In the genomic region with DNA sequence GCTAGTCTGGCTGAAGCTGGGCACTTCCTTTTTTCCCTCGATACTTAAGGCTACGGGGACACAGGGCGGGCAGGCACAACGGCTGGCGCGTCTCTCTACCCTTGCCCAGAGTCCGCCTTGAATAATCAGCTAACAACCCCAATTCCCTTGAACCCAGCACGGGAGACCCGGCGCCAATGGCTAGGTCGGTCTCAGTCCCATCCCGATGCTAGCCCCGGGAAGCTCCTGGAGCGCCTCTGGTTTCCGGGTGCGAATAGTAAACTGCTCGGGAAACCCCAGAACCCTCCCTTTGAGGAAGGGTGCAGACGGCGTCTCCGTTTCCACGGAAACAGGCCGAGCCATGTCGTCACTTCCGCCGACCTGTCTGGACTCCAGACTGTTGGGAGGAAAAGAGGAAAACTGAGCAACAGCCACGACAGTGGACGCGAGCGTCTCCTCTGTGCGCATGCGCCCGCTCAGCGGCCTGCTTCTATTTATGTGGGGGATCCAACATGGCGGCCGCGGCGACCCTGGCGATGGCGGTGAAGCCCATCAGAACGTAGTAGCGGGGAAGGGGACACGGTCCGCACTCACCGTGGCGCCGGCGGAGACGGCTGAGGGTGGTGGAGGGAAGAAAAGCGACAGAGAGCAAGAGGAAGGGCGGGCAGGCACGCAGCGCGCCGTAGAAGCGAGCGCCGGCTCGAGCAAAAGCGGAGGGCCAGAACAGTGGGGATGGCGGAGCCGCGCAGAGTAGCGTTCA, we compare ENCODE assay signal across 8 cellular contexts. TPM values are rescaled to one million over a fixed set of nuclear protein-coding genes. Genes with fewer than 3 reads are reported as not detected.
DNase-seq lines count a peak whose midpoint lies in the region; ATAC-seq and TF ChIP-seq lines count a peak whose summit lies in the region.

A gene (plus strand): TSS at position 464 of the 739 bp plus-strand sequence. CDS start 248 bp downstream, at position 712.

- ATAC-seq in GM18909 (IDR thresholded peaks at IDR 0.05; ENCODE audit: poor library complexity, unreplicated experiment) (peak; percentile 97), HG03175 (IDR thresholded peaks at IDR 0.05; ENCODE audit: unreplicated experiment) (peak; percentile 91), WTC11 (peak; percentile 92)

- TF ChIP-seq CTCF in AG04450 (IDR thresholded peaks at IDR 0.05; ENCODE audit: low read depth, low read length) = no peak
- no peak for TF ChIP-seq CTCF in WTC11 (IDR thresholded peaks at IDR 0.05)
- TF ChIP-seq CTCF in spleen (IDR thresholded peaks at IDR 0.05 in 8 of 11, conservative IDR thresholded peaks at IDR 0.05 in 3 of 11) = peak in 2 of 11 experiments; percentile 4 to 29

- peaks cover 4% of the 10 kb centered on the region; the same call in 1 of the 2 replicates for H3K36me3 Mint-ChIP-seq in WTC11

- peaks cover 6 to 53% (median 36%) of the 10 kb centered on the region in 6 donors for H3K4me1 ChIP-seq in spleen

- peak within 1 kb of the TSS; percentile 98 for H3K27ac Mint-ChIP-seq in WTC11

- peak within 1 kb of the TSS; percentile 85 for H3K27ac ChIP-seq in AG04450 (ENCODE audit: low read depth, low read length)
- H3K27ac ChIP-seq in caudate nucleus (ENCODE audit: low read depth, low read length) = peak within 1 kb of the TSS; percentile 96
- H3K27ac ChIP-seq in spleen = peak within 1 kb of the TSS; percentile 81 to 95 (median 94)

- H3K27me3 ChIP-seq in AG04450 (ENCODE audit: control insufficient read depth, insufficient read depth, low read length) = no peaks in the 10 kb centered on the region
- H3K27me3 ChIP-seq in spleen (replicated peaks in 1 of 7) = no peaks in the 10 kb centered on the region

- peak in 1 of 3 donors; percentile 12 for TF ChIP-seq POLR2A in spleen (IDR thresholded peaks at IDR 0.05)

- H3K9me3 ChIP-seq in AG04450 (ENCODE audit: control insufficient read depth, insufficient read depth, low read length) = peaks cover 3% of the 10 kb centered on the region; the same call in 1 of the 2 replicates
- no peaks in the 10 kb centered on the region for H3K9me3 ChIP-seq in spleen

- H3K9me3 Mint-ChIP-seq in WTC11 = no peaks in the 10 kb centered on the region

- intact Hi-C loops in spleen (cut with DNase I; ENCODE audit: low total_unique reads) = no loop called here

- peak within 1 kb of the TSS; percentile 97 for H3K4me3 Mint-ChIP-seq in WTC11

- WGBS in spleen, 5 donors = 0 to 1% (median 0%) methylated on average over 35 to 63 of the region's 63 CpGs

- POLR2A ChIA-PET in AG04450 (lab: Yijun Ruan, JAX) (interaction anchor here (0.6 to 1.0 kb wide), 3 partner anchors 97 to 129 kb away, joined by 3 read pairs; a partner anchor contains a TSS), WTC11 (lab: Charles Lee) (interaction anchor here (0.5 to 1.0 kb wide), 2 partner anchors 97 to 128 kb away, joined by 3 to 5 read pairs; a partner anchor contains a TSS)

- H3K4me3 ChIP-seq in AG04450 (ENCODE audit: low read depth, low read length) (peak within 1 kb of the TSS; percentile 96), spleen (peak within 1 kb of the TSS; percentile 87 to 99 (median 94))

- no peaks in the 10 kb centered on the region for H3K27me3 Mint-ChIP-seq in WTC11 (ENCODE audit: low read depth)

- peak; percentile 94 for DNase-seq in AG04450 (ENCODE audit: low read depth, low spot score)
- peak; percentile 96 for DNase-seq in NCI-H226
- peak; percentile 99 for DNase-seq in WTC11 (ENCODE audit: low spot score)
- peak; percentile 56 to 98 (median 94) for DNase-seq in caudate nucleus (lab: John Stamatoyannopoulos, UW)
- peak; percentile 99 for DNase-seq in inferior parietal cortex (ENCODE audit: extremely low spot score)
- peak; percentile 98 for DNase-seq in spleen

- no peaks in the 10 kb centered on the region for H3K36me3 ChIP-seq in spleen

- peaks cover 28% of the 10 kb centered on the region for H3K4me1 Mint-ChIP-seq in WTC11

- CTCF ChIA-PET in AG04450 (lab: Charles Lee) = interaction anchor here (0.7 kb wide), 1 partner anchor 171 kb away, joined by 3 read pairs; no protein-coding TSS in a partner anchor
- CTCF ChIA-PET in WTC11 (lab: Charles Lee) = interaction anchor here (0.6 to 1.3 kb wide), 3 partner anchors 98 to 277 kb away, joined by 3 to 4 read pairs (median 3); no protein-coding TSS in a partner anchor

TF ChIP-seq in WTC11, 78 proteins besides CTCF, POLR2A, EP300 and RAD21 (continues in another document):
- TF ChIP-seq SP1 (CRISPR knock-in tag; conservative IDR thresholded peaks at IDR 0.05) (peak; percentile 51), CREM (CRISPR knock-in tag; IDR thresholded peaks at IDR 0.05) (peak; percentile 93), NR1H2 (CRISPR knock-in tag; IDR thresholded peaks at IDR 0.05) (no peak), ZNF671 (CRISPR knock-in tag; IDR thresholded peaks at IDR 0.05) (no peak), HMGA2 (CRISPR knock-in tag; IDR thresholded peaks at IDR 0.05) (no peak), SMAD3 (CRISPR knock-in tag; IDR thresholded peaks at IDR 0.05; ENCODE audit: borderline replicate concordance) (peak; percentile 73; the same call in 1 of the 2 replicates), NFE2L1 (CRISPR knock-in tag; IDR thresholded peaks at IDR 0.05) (peak; percentile 60; the same call in 1 of the 2 replicates), ZNF219 (CRISPR knock-in tag; IDR thresholded peaks at IDR 0.05; ENCODE audit: borderline replicate concordance) (0 out of 2 replicates have a peak, but pooled peaks have one; percentile 66), ZNF396 (CRISPR knock-in tag; IDR thresholded peaks at IDR 0.05; ENCODE audit: borderline replicate concordance) (no peak)
- TF ChIP-seq, protein P1, sequence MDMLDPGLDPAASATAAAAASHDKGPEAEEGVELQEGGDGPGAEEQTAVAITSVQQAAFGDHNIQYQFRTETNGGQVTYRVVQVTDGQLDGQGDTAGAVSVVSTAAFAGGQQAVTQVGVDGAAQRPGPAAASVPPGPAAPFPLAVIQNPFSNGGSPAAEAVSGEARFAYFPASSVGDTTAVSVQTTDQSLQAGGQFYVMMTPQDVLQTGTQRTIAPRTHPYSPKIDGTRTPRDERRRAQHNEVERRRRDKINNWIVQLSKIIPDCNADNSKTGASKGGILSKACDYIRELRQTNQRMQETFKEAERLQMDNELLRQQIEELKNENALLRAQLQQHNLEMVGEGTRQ (CRISPR knock-in tag; IDR thresholded peaks at IDR 0.05) = no peak
- TF ChIP-seq, protein P2, sequence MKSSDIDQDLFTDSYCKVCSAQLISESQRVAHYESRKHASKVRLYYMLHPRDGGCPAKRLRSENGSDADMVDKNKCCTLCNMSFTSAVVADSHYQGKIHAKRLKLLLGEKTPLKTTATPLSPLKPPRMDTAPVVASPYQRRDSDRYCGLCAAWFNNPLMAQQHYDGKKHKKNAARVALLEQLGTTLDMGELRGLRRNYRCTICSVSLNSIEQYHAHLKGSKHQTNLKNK (CRISPR knock-in tag; IDR thresholded peaks at IDR 0.05) = no peak
- TF ChIP-seq, protein P3, sequence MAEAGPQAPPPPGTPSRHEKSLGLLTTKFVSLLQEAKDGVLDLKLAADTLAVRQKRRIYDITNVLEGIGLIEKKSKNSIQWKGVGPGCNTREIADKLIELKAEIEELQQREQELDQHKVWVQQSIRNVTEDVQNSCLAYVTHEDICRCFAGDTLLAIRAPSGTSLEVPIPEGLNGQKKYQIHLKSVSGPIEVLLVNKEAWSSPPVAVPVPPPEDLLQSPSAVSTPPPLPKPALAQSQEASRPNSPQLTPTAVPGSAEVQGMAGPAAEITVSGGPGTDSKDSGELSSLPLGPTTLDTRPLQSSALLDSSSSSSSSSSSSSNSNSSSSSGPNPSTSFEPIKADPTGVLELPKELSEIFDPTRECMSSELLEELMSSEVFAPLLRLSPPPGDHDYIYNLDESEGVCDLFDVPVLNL (CRISPR knock-in tag; IDR thresholded peaks at IDR 0.05; ENCODE audit: borderline replicate concordance, low read depth) = no peak
- TF ChIP-seq, protein P4, sequence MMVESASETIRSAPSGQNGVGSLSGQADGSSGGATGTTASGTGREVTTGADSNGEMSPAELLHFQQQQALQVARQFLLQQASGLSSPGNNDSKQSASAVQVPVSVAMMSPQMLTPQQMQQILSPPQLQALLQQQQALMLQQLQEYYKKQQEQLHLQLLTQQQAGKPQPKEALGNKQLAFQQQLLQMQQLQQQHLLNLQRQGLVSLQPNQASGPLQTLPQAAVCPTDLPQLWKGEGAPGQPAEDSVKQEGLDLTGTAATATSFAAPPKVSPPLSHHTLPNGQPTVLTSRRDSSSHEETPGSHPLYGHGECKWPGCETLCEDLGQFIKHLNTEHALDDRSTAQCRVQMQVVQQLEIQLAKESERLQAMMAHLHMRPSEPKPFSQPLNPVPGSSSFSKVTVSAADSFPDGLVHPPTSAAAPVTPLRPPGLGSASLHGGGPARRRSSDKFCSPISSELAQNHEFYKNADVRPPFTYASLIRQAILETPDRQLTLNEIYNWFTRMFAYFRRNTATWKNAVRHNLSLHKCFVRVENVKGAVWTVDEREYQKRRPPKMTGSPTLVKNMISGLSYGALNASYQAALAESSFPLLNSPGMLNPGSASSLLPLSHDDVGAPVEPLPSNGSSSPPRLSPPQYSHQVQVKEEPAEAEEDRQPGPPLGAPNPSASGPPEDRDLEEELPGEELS (CRISPR knock-in tag; IDR thresholded peaks at IDR 0.05) = peak; percentile 58; the same call in 1 of the 2 replicates
- TF ChIP-seq, protein P5, sequence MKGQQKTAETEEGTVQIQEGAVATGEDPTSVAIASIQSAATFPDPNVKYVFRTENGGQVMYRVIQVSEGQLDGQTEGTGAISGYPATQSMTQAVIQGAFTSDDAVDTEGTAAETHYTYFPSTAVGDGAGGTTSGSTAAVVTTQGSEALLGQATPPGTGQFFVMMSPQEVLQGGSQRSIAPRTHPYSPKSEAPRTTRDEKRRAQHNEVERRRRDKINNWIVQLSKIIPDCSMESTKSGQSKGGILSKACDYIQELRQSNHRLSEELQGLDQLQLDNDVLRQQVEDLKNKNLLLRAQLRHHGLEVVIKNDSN (CRISPR knock-in tag; IDR thresholded peaks at IDR 0.05) = 0 out of 2 replicates have a peak, but pooled peaks have one; percentile 36
- TF ChIP-seq, protein P6, sequence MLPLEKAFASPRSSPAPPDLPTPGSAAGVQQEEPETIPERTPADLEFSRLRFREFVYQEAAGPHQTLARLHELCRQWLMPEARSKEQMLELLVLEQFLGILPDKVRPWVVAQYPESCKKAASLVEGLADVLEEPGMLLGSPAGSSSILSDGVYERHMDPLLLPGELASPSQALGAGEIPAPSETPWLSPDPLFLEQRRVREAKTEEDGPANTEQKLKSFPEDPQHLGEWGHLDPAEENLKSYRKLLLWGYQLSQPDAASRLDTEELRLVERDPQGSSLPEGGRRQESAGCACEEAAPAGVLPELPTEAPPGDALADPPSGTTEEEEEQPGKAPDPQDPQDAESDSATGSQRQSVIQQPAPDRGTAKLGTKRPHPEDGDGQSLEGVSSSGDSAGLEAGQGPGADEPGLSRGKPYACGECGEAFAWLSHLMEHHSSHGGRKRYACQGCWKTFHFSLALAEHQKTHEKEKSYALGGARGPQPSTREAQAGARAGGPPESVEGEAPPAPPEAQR (CRISPR knock-in tag; IDR thresholded peaks at IDR 0.05) = no peak

RNA-seq across cellular contexts. Expression of the gene that starts here (rescaled TPM):
- polyA plus RNA-seq in AG04450 (2011; rRNA removed) (3.3 and 4.7 TPM in 2 replicates), spleen (1 to 10 TPM; 1.2 to 2.0 (median 1.3) TPM)
- 5.4 and 8.6 TPM in 2 replicates for polyA minus RNA-seq in AG04450 (2011; rRNA and poly(A)+ RNA removed)
- total RNA-seq in WTC11 (2021) (32.9 to 39.0 TPM (median 33.1 TPM) in 3 replicates), spleen (10 to 100 TPM; 14.6 to 23.4 (median 19.1) TPM)

Comparison
In these comparisons a context has a peak if more than half of its experiments do, and no peak if none do; other contexts are left out.
1. Peak in every context shown above with its lines: DNase-seq, ATAC-seq, H3K4me3 ChIP-seq and H3K27ac ChIP-seq.